17 cellular contexts compared by ENCODE assay signal in genomic region chr16:2335286-2335895, GRCh38. TPM values are rescaled to one million over a fixed set of nuclear protein-coding genes. Genes with fewer than 3 reads are reported as not detected.
DNase-seq lines count a peak whose midpoint lies in the region; ATAC-seq and TF ChIP-seq lines count a peak whose summit lies in the region.
"Had no signal": no experiment of that assay in that cellular context is flagged by ENCODE, and none has a peak within 500 bp of the region (broad histone marks: within the 10 kb centered on the region; RNA-seq: fewer than 3 reads in every experiment).

No MANE protein-coding gene starts in this region.

- H3K36me3 ChIP-seq in HAP-1 (replicated peaks): peaks cover 5% of the 10 kb centered on the region; the same call in 1 of the 2 replicates
- no peaks in the 10 kb centered on the region for H3K36me3 ChIP-seq in suprapubic skin

- H3K27me3 ChIP-seq in HAP-1 (ENCODE audit: low read depth) (no peaks in the 10 kb centered on the region), suprapubic skin (no peaks in the 10 kb centered on the region)

- no peak overlapping the region for H3K4me3 ChIP-seq in Jurkat, Clone E6-1 (ENCODE audit: low read length)
- H3K4me3 ChIP-seq in astrocyte of the cerebellum (ENCODE audit: low read depth, low read length) (no peak overlapping the region), HAP-1 (no peak overlapping the region), suprapubic skin (no peak overlapping the region)
- H3K4me3 ChIP-seq: PC-9 had no signal

- 85% methylated on average over 8 of the region's 8 CpGs for WGBS in suprapubic skin

- no peak for TF ChIP-seq EP300 in suprapubic skin (IDR thresholded peaks at IDR 0.05)

- no peak overlapping the region for H3K27ac ChIP-seq in suprapubic skin
- H3K27ac ChIP-seq: C4-2B, KMS-11, PC-9 had no signal

- no peak for ATAC-seq in left lobe of liver
- no peak for ATAC-seq in GM18909 (IDR thresholded peaks at IDR 0.05; ENCODE audit: poor library complexity, unreplicated experiment)

- peak; percentile 53 for DNase-seq in Jurkat, Clone E6-1 (ENCODE audit: low read depth, low spot score)
- DNase-seq in astrocyte of the cerebellum (ENCODE audit: low read depth): peak; percentile 5
- DNase-seq in left lobe of liver (ENCODE audit: low spot score): peak; percentile 5
- DNase-seq in GM19240 (ENCODE audit: insufficient read length, low spot score): no peak
- no peak for DNase-seq in HAP-1 (ENCODE audit: low spot score in 2 of 2)
- no peak for DNase-seq in suprapubic skin (ENCODE audit: low spot score in 2 of 2)
- DNase-seq: AML-193, DMS79 treated with DMSO at 0.1 percent for 48 hours, NCI-H1417, NCI-H187, NCI-H2107, NCI-H2227 treated with DMSO at 0.1 percent for 48 hours, NCI-H82, PC-9 had no signal

- TF ChIP-seq POLR2A in suprapubic skin (IDR thresholded peaks at IDR 0.05): no peak

- no peaks in the 10 kb centered on the region for H3K9me3 ChIP-seq in HAP-1
- no peaks in the 10 kb centered on the region for H3K9me3 ChIP-seq in suprapubic skin

- TF ChIP-seq CTCF in astrocyte of the cerebellum (IDR thresholded peaks at IDR 0.05; ENCODE audit: low read depth, low read length, missing control alignments): no peak
- no peak for TF ChIP-seq CTCF in suprapubic skin (IDR thresholded peaks at IDR 0.05)

- in situ Hi-C loops in astrocyte of the cerebellum (cut with HindIII; ENCODE audit: low sequenced_read_pairs) (loop anchor here (10.0 kb wide), 1 partner anchor 61 kb away; no protein-coding TSS in a partner anchor), HAP-1 (cut with MboI; ENCODE audit: low sequenced_read_pairs) (no loop called here)

- H3K4me1 ChIP-seq in HAP-1 (peaks cover 10% of the 10 kb centered on the region), suprapubic skin (peaks cover 16% of the 10 kb centered on the region)

RNA-seq across cellular contexts. Expression of gene ABCA3, which starts 5.1 kb away (rescaled TPM):
- 0.50 TPM for polyA plus RNA-seq in Jurkat, Clone E6-1 (2012; ENCODE audit: insufficient read depth, insufficient read length)
- total RNA-seq in left lobe of liver (1.9 TPM), suprapubic skin (10 to 100 TPM in 2 of 4 donors, 1 to 10 TPM in 2; 6.8 to 17.9 (median 11.0) TPM)

Comparison
In these comparisons a context has a peak if more than half of its experiments do, and no peak if none do; other contexts are left out.
1. DNase-seq: peak in Jurkat, Clone E6-1 (single experiment), astrocyte of the cerebellum (single experiment) and left lobe of liver (single experiment); none in GM19240 (single experiment), HAP-1 (0 of 2) and suprapubic skin (0 of 2).